ENCODE assay signal across 23 cellular contexts in genomic region chr11:40139507-40139906, GRCh38.
"Had no signal": no experiment of that assay in that cellular context is flagged by ENCODE, and none has a peak within 500 bp of the region (broad histone marks: within the 10 kb centered on the region; RNA-seq: fewer than 3 reads in every experiment).

No MANE protein-coding gene starts in this region.

- DNase-seq: IMR-90; Karpas-422; KG1; MM.1S; MV-4-11; NCI-H1048; NCI-H1417 treated with DMSO at 0.1 percent for 48 hours; NCI-H146; NCI-H1694 treated with DMSO at 0.1 percent for 48 hours; NCI-H1930; NCI-H2107; NCI-H2227 treated with DMSO at 0.1 percent for 48 hours; NCI-H524; NCI-H526 treated with DMSO at 0.1 percent for 48 hours; NK-92 treated with Interleukin-12 subunit alpha and Interleukin-12 subunit beta, amount 100 ng/mL, for 24 hours; PC-9; Peyer's patch; SHP77 treated with DMSO at 0.1 percent for 48 hours; SJCRH30; T-helper 1 cell had no signal

- ATAC-seq: HepG2, Right ventricle myocardium inferior, SK-N-SH treated with all-trans-retinoic acid at 6 μM for 48 hours had no signal
